ENCODE assay signal across 8 cellular contexts in the genomic region with DNA sequence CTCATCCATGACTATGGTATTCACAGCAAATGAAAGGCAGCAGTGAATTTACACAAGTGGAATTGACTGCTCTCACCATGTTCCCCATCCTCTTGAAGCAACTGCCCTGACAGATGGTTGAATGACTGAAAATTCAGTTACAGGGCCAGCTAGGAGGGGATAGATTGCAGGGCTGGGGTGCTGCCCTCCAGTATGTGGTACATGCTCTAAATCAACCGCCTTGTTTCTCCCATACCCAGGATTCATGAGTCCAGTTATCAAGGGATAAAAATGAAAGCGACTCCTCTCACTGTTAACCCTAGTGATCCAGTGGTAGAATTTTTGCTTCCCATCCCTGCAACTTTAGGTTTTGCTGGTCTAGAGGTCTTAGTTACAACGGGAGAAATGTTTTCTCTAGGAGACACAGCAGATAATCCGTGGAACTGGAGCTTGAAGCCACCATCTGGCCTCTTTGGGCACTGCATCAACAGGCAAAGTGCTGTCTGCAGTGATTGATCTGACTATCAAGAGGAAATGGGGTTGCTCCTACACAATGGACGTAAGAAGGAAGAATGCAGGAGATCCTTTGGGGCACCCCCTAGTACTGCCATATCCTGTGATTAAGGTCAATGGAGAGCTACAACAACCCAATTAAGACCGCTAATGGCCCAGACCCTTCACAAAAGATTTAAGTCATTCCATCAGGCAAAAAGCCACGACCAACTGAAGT. TPM values are rescaled to one million over a fixed set of nuclear protein-coding genes. Genes with fewer than 3 reads are reported as not detected.
DNase-seq lines count a peak whose midpoint lies in the region; ATAC-seq and FAIRE-seq lines count a peak whose summit lies in the region.

No MANE protein-coding gene starts in this region.

- no peaks in the 10 kb centered on the region for H3K4me1 ChIP-seq in aorta (ENCODE audit: control insufficient read depth in 1 of 2, insufficient read depth in 2 of 2, low read length in 2 of 2)

- peaks cover 5% of the 10 kb centered on the region for H3K36me3 Mint-ChIP-seq in activated T-helper 2 cell treated with anti-CD3 and anti-CD28 coated beads, Interferon-gamma antibody, Interleukin-2, Interleukin-4, amounts not matched to agents 10 μg/mL and 5 μg/mL and 100 μg/mL, durations not matched to agents 14 hours and 24 hours and 36 hours (ENCODE audit: low read depth)

- no peak for FAIRE-seq in RCC 7860 (lab: Jason Lieb, UNC)

- H3K4me3 Mint-ChIP-seq in activated T-helper 2 cell treated with anti-CD3 and anti-CD28 coated beads, Interferon-gamma antibody, Interleukin-2, Interleukin-4, amounts not matched to agents 10 μg/mL and 5 μg/mL and 100 μg/mL, durations not matched to agents 14 hours and 24 hours and 36 hours (ENCODE audit: low read depth): no peak overlapping the region

- ATAC-seq in GM18907 (IDR thresholded peaks at IDR 0.05; ENCODE audit: unreplicated experiment) (peak; percentile 65), aorta (ENCODE audit: low FRiP score) (peak; percentile 72)

- H3K27ac ChIP-seq in aorta (ENCODE audit: low read depth in 1 of 2, low read length in 2 of 2): no peak overlapping the region

- peak; percentile 76 to 86 for DNase-seq in AML-193 (lab: John Stamatoyannopoulos, UW)
- DNase-seq in KBM-7: peak; percentile 74
- DNase-seq in RCC 7860 (ENCODE audit: low spot score): peak; percentile 21
- DNase-seq in activated T-helper 2 cell treated with anti-CD3 and anti-CD28 coated beads, Interferon-gamma antibody, Interleukin-2, Interleukin-4, amounts not matched to agents 10 μg/mL and 5 μg/mL and 100 μg/mL, durations not matched to agents 14 hours and 24 hours and 36 hours (ENCODE audit: low spot score): peak; percentile 20
- peak; percentile 49 for DNase-seq in globus pallidus (ENCODE audit: low spot score)
- peak in 7 of 10 donors; percentile 26 to 90 (median 52) for DNase-seq in posterior cingulate gyrus
- DNase-seq in aorta: no peak

- WGBS in aorta, 2 donors: 32 to 34% methylated on average over 7 of the region's 7 CpGs

- peaks cover 18% of the 10 kb centered on the region for H3K4me1 Mint-ChIP-seq in activated T-helper 2 cell treated with anti-CD3 and anti-CD28 coated beads, Interferon-gamma antibody, Interleukin-2, Interleukin-4, amounts not matched to agents 10 μg/mL and 5 μg/mL and 100 μg/mL, durations not matched to agents 14 hours and 24 hours and 36 hours (ENCODE audit: low read depth)

- H3K27me3 ChIP-seq in aorta (ENCODE audit: control insufficient read depth in 1 of 2, insufficient read depth in 2 of 2, low read length in 1 of 2): no peaks in the 10 kb centered on the region

- in situ Hi-C loops in KBM-7 (cut with MboI; ENCODE audit: low pct_unique_long_range_greater_than_20kb, low sequenced_read_pairs): no loop called here

- peaks cover 2% of the 10 kb centered on the region for H3K9me3 ChIP-seq in aorta (ENCODE audit: control insufficient read depth, low read length)

- H3K36me3 ChIP-seq in aorta (ENCODE audit: control insufficient read depth in 1 of 2, insufficient read depth in 2 of 2, low read length in 1 of 2): peaks cover 0 to 2% of the 10 kb centered on the region in 2 donors

- H3K4me3 ChIP-seq in aorta (ENCODE audit: low read length in 2 of 2): no peak overlapping the region

- intact Hi-C loops in activated T-helper 2 cell treated with anti-CD3 and anti-CD28 coated beads, Interferon-gamma antibody, Interleukin-2, Interleukin-4, amounts not matched to agents 10 μg/mL and 5 μg/mL and 100 μg/mL, durations not matched to agents 14 hours and 24 hours and 36 hours (cut with micrococcal nuclease): no loop called here
- intact Hi-C loops in posterior cingulate gyrus (cut with DNase I) (loop anchor here (10.0 kb wide), 1 partner anchor 95 kb away; no protein-coding TSS in a partner anchor), aorta (cut with DNase I) (no loop called here)

- no peak overlapping the region for H3K27ac Mint-ChIP-seq in activated T-helper 2 cell treated with anti-CD3 and anti-CD28 coated beads, Interferon-gamma antibody, Interleukin-2, Interleukin-4, amounts not matched to agents 10 μg/mL and 5 μg/mL and 100 μg/mL, durations not matched to agents 14 hours and 24 hours and 36 hours

- no peaks in the 10 kb centered on the region for H3K9me3 Mint-ChIP-seq in activated T-helper 2 cell treated with anti-CD3 and anti-CD28 coated beads, Interferon-gamma antibody, Interleukin-2, Interleukin-4, amounts not matched to agents 10 μg/mL and 5 μg/mL and 100 μg/mL, durations not matched to agents 14 hours and 24 hours and 36 hours

- peaks cover 11% of the 10 kb centered on the region for H3K27me3 Mint-ChIP-seq in activated T-helper 2 cell treated with anti-CD3 and anti-CD28 coated beads, Interferon-gamma antibody, Interleukin-2, Interleukin-4, amounts not matched to agents 10 μg/mL and 5 μg/mL and 100 μg/mL, durations not matched to agents 14 hours and 24 hours and 36 hours (ENCODE audit: low read depth)

RNA-seq across cellular contexts. Expression of gene SCPEP1, which starts 32.0 kb away (rescaled TPM):
- 15.8 and 18.1 TPM in 2 replicates for total RNA-seq in activated T-helper 2 cell treated with anti-CD3 and anti-CD28 coated beads, Interferon-gamma antibody, Interleukin-2, Interleukin-4, amounts not matched to agents 10 μg/mL and 5 μg/mL and 100 μg/mL, durations not matched to agents 14 hours and 24 hours and 36 hours
- total RNA-seq in aorta: 100 to 1,000 TPM in 1 of 2 donors, 10 to 100 TPM in 1; 81.1 to 113 TPM
- polyA plus RNA-seq in aorta: 100 to 1,000 TPM in 1 of 2 donors, 10 to 100 TPM in 1; 66.4 to 126 TPM

RNA-seq across cellular contexts. Expression of gene COIL, which starts 49.0 kb away (rescaled TPM):
- total RNA-seq in activated T-helper 2 cell treated with anti-CD3 and anti-CD28 coated beads, Interferon-gamma antibody, Interleukin-2, Interleukin-4, amounts not matched to agents 10 μg/mL and 5 μg/mL and 100 μg/mL, durations not matched to agents 14 hours and 24 hours and 36 hours: 20.3 and 23.1 TPM in 2 replicates
- total RNA-seq in aorta: 10 to 100 TPM; 10.8 to 12.0 TPM
- 1 to 10 TPM; 7.4 to 9.0 TPM for polyA plus RNA-seq in aorta

Comparison
In these comparisons a context has a peak if more than half of its experiments do, and no peak if none do; other contexts are left out.
1. DNase-seq: peak in AML-193 (2 of 2), KBM-7 (single experiment), RCC 7860 (single experiment), activated T-helper 2 cell treated with anti-CD3 and anti-CD28 coated beads, Interferon-gamma antibody, Interleukin-2, Interleukin-4, amounts not matched to agents 10 μg/mL and 5 μg/mL and 100 μg/mL, durations not matched to agents 14 hours and 24 hours and 36 hours (single experiment), globus pallidus (single experiment) and posterior cingulate gyrus (7 of 10); none in aorta (0 of 2).